8 cellular contexts compared by ENCODE assay signal in genomic region chr22:19523240-19524169, GRCh38. TPM values are rescaled to one million over a fixed set of nuclear protein-coding genes. Genes with fewer than 3 reads are reported as not detected.
A peak's percentile ranks its signal among the peaks of the same experiment; 100 is the strongest.
DNase-seq lines count a peak whose midpoint lies in the region; ATAC-seq and TF ChIP-seq lines count a peak whose summit lies in the region.

No MANE protein-coding gene starts in this region.

- no peaks in the 10 kb centered on the region for H3K4me1 ChIP-seq in CD4-positive, alpha-beta memory T cell (ENCODE audit: insufficient read depth, low read length)
- peaks cover 4 to 22% (median 9%) of the 10 kb centered on the region in 4 donors for H3K4me1 ChIP-seq in liver (ENCODE audit: control insufficient read depth in 4 of 4, insufficient read depth in 4 of 4, low read length in 3 of 4)
- H3K4me1 ChIP-seq in upper lobe of right lung = peaks cover 5% of the 10 kb centered on the region

- POLR2A ChIA-PET in CD4-positive, alpha-beta memory T cell (lab: Charles Lee; ENCODE audit: partially characterized antibody) = no interaction called here

- WGBS in liver = 5% methylated on average over 99 of the region's 99 CpGs

- H3K27ac Mint-ChIP-seq in CD4-positive, alpha-beta memory T cell = no peak overlapping the region
- H3K27ac Mint-ChIP-seq in immature natural killer cell = no peak overlapping the region

- peak overlapping the region in 1 of 2 donors; percentile 20 for H3K9ac ChIP-seq in liver (ENCODE audit: low read depth in 1 of 2, low read length in 2 of 2)

- no peak overlapping the region for H3K27ac ChIP-seq in CD4-positive, alpha-beta memory T cell (ENCODE audit: low read depth, low read length)
- H3K27ac ChIP-seq in caudate nucleus (ENCODE audit: low read depth, low read length) (peak overlapping the region; percentile 80), liver (ENCODE audit: low read depth in 1 of 2, low read length in 2 of 2) (no peak overlapping the region), upper lobe of right lung (peak overlapping the region; percentile 78)

- TF ChIP-seq CTCF in liver (IDR thresholded peaks at IDR 0.05; ENCODE audit: low read depth, low read length, missing input control) (no peak), upper lobe of right lung (IDR thresholded peaks at IDR 0.05) (no peak)

- H3K4me3 ChIP-seq in CD4-positive, alpha-beta memory T cell (ENCODE audit: low read length in 2 of 2) = peak overlapping the region in 1 of 2 donors; percentile 14
- H3K4me3 ChIP-seq in liver (ENCODE audit: low read depth in 1 of 3, low read length in 3 of 3) = peak overlapping the region; percentile 30 to 38 (median 35)
- H3K4me3 ChIP-seq in upper lobe of right lung = peak overlapping the region; percentile 49

- ATAC-seq in upper lobe of right lung (no peak), HG02885 (IDR thresholded peaks at IDR 0.05; ENCODE audit: poor library complexity, unreplicated experiment) (no peak), HG03342 (IDR thresholded peaks at IDR 0.05; ENCODE audit: unreplicated experiment) (no peak)

- peaks cover 0 to 5% (median 2%) of the 10 kb centered on the region in 4 donors for H3K4me1 Mint-ChIP-seq in CD4-positive, alpha-beta memory T cell
- no peaks in the 10 kb centered on the region for H3K4me1 Mint-ChIP-seq in immature natural killer cell

- TF ChIP-seq RAD21 in liver (IDR thresholded peaks at IDR 0.05) = no peak

- H3K4me3 Mint-ChIP-seq in CD4-positive, alpha-beta memory T cell = peak overlapping the region in 6 of 8 donors; percentile 39 to 71 (median 68)
- H3K4me3 Mint-ChIP-seq in immature natural killer cell = no peak overlapping the region

- CTCF ChIA-PET in CD4-positive, alpha-beta memory T cell (lab: Charles Lee; ENCODE audit: partially characterized antibody) = no interaction called here

- H3K36me3 ChIP-seq in CD4-positive, alpha-beta memory T cell (ENCODE audit: insufficient read depth, low read length) = no peaks in the 10 kb centered on the region
- H3K36me3 ChIP-seq in liver (ENCODE audit: control insufficient read depth in 4 of 4, insufficient read depth in 3 of 4, low read depth in 1 of 4, low read length in 3 of 4) (no peaks in the 10 kb centered on the region), upper lobe of right lung (peaks cover 4% of the 10 kb centered on the region)

- intact Hi-C loops in CD4-positive, alpha-beta memory T cell (cut with micrococcal nuclease) = no loop called here
- intact Hi-C loops in upper lobe of right lung (cut with DNase I) = loop anchor here (10.0 kb wide), 1 partner anchor 91 kb away; no protein-coding TSS in a partner anchor

- peaks cover 12 to 21% of the 10 kb centered on the region in 2 donors for H3K27me3 Mint-ChIP-seq in CD4-positive, alpha-beta memory T cell
- peaks cover 1 to 4% (median 3%) of the 10 kb centered on the region in 3 donors for H3K27me3 Mint-ChIP-seq in immature natural killer cell (ENCODE audit: low read depth in 3 of 3)

- H3K9me3 Mint-ChIP-seq in CD4-positive, alpha-beta memory T cell = no peaks in the 10 kb centered on the region
- no peaks in the 10 kb centered on the region for H3K9me3 Mint-ChIP-seq in immature natural killer cell

- peaks cover 7% of the 10 kb centered on the region for H3K27me3 ChIP-seq in CD4-positive, alpha-beta memory T cell (ENCODE audit: insufficient read depth, low read length)
- H3K27me3 ChIP-seq in liver (ENCODE audit: control insufficient read depth in 4 of 4, insufficient read depth in 4 of 4, low read length in 3 of 4) (peaks cover 0 to 10% (median 5%) of the 10 kb centered on the region in 4 donors), upper lobe of right lung (peaks cover 39% of the 10 kb centered on the region)

- no peaks in the 10 kb centered on the region for H3K9me3 ChIP-seq in CD4-positive, alpha-beta memory T cell (ENCODE audit: control insufficient read depth in 1 of 2, low read length in 2 of 2)
- H3K9me3 ChIP-seq in liver (ENCODE audit: control insufficient read depth in 4 of 4, low read length in 3 of 4) (no peaks in the 10 kb centered on the region), upper lobe of right lung (no peaks in the 10 kb centered on the region)

- H3K36me3 Mint-ChIP-seq in CD4-positive, alpha-beta memory T cell = no peaks in the 10 kb centered on the region
- no peaks in the 10 kb centered on the region for H3K36me3 Mint-ChIP-seq in immature natural killer cell

- DNase-seq in CD4-positive, alpha-beta memory T cell = peak in 1 of 5 donors; percentile 5
- DNase-seq in NCI-H1105 treated with DMSO at 0.1 percent for 48 hours (lab: John Stamatoyannopoulos, UW) (peak; percentile 34), caudate nucleus (lab: John Stamatoyannopoulos, UW) (no peak), upper lobe of right lung (no peak), immature natural killer cell (no peak)

TF ChIP-seq in liver, 16 proteins besides CTCF, POLR2A, EP300 and RAD21:
- TF ChIP-seq YY1 (IDR thresholded peaks at IDR 0.05) (no peak), ZBTB33 (IDR thresholded peaks at IDR 0.05) (no peak), EGR1 (IDR thresholded peaks at IDR 0.05; ENCODE audit: low read depth in 2 of 2) (no peak), FOXA1 (IDR thresholded peaks at IDR 0.05) (no peak), TAF1 (conservative IDR thresholded peaks at IDR 0.05) (no peak), MAX (IDR thresholded peaks at IDR 0.05) (no peak), RXRA (IDR thresholded peaks at IDR 0.05) (no peak), GABPA (IDR thresholded peaks at IDR 0.05 in 1 of 2, conservative IDR thresholded peaks at IDR 0.05 in 1 of 2) (no peak), HNF4G (IDR thresholded peaks at IDR 0.05) (no peak), ATF3 (IDR thresholded peaks at IDR 0.05) (no peak), SP1 (IDR thresholded peaks at IDR 0.05) (no peak)

RNA-seq across cellular contexts. Expression of gene CLDN5, which starts 0.7 kb away (rescaled TPM):
- not detected for total RNA-seq in CD4-positive, alpha-beta memory T cell
- polyA plus RNA-seq in CD4-positive, alpha-beta memory T cell = under 1 TPM; 0.18 to 0.72 TPM
- total RNA-seq in liver (10 to 100 TPM; 23.0 to 31.5 TPM), upper lobe of right lung (274 TPM)
- polyA plus RNA-seq in liver (10 to 100 TPM; 15.6 to 21.9 TPM), immature natural killer cell (1 to 10 TPM in 1 of 3 donors, under 1 TPM in 1, not detected in 1; 0.46 to 3.6 TPM)

RNA-seq across cellular contexts. Expression of gene CDC45, which starts 43.8 kb away (rescaled TPM):
- total RNA-seq in CD4-positive, alpha-beta memory T cell = under 1 TPM; 0.53 to 0.64 TPM
- under 1 TPM in 1 of 2 donors, not detected in 1; 0.57 TPM for polyA plus RNA-seq in CD4-positive, alpha-beta memory T cell
- total RNA-seq in liver = 10 to 100 TPM in 1 of 2 donors, under 1 TPM in 1; 0.33 to 15.5 TPM
- polyA plus RNA-seq in liver = 1 to 10 TPM in 1 of 2 donors, under 1 TPM in 1; 0.43 to 1.4 TPM
- 0.58 TPM for total RNA-seq in upper lobe of right lung
- polyA plus RNA-seq in immature natural killer cell = 1 to 10 TPM in 2 of 3 donors, not detected in 1; 3.1 to 3.5 TPM

RNA-seq across cellular contexts. Expression of gene UFD1, which starts 44.5 kb away (rescaled TPM):
- total RNA-seq in CD4-positive, alpha-beta memory T cell = 10 to 100 TPM; 42.0 to 48.7 TPM
- polyA plus RNA-seq in CD4-positive, alpha-beta memory T cell = 100 to 1,000 TPM in 1 of 2 donors, 10 to 100 TPM in 1; 81.3 to 126 TPM
- total RNA-seq in liver (10 to 100 TPM; 28.2 to 46.2 TPM), upper lobe of right lung (43.1 TPM)
- polyA plus RNA-seq in liver (10 to 100 TPM; 63.0 to 64.2 TPM), immature natural killer cell (100 to 1,000 TPM; 106 to 176 (median 142) TPM)

Comparison
In these comparisons a context has a peak if more than half of its experiments do, and no peak if none do; other contexts are left out.
1. H3K27ac ChIP-seq: peak in caudate nucleus (single experiment) and upper lobe of right lung (single experiment); none in CD4-positive, alpha-beta memory T cell (single experiment) and liver (0 of 2).
2. H3K4me3 Mint-ChIP-seq: peak in CD4-positive, alpha-beta memory T cell (6 of 8); none in immature natural killer cell (0 of 5).
3. RNA of gene CLDN5, which starts 0.7 kb away (total RNA-seq): 274 TPM in upper lobe of right lung (single experiment) and 23.0 to 31.5 TPM in liver; not detected in CD4-positive, alpha-beta memory T cell; every median in the first group is over 10 times any median in the second.